Comparison of ENCODE assay signal across 39 cellular contexts in genomic region chr10:24841530-24841929, GRCh38.
"Had no signal": no experiment of that assay in that cellular context is flagged by ENCODE, and none has a peak within 500 bp of the region (broad histone marks: within the 10 kb centered on the region; RNA-seq: fewer than 3 reads in every experiment).

No MANE protein-coding gene starts in this region.

- H3K36me3 Mint-ChIP-seq: activated naive CD8-positive, alpha-beta T cell treated with anti-CD3 and anti-CD28 coated beads for 36 hours had no signal

- DNase-seq: activated effector memory CD4-positive, alpha-beta T cell treated with anti-CD3 and anti-CD28 coated beads, Interleukin-2, amount 50 U/mL, for 16 hours; activated effector memory CD4-positive, alpha-beta T cell treated with Interleukin-2 at 50 U/mL for 16 hours; activated gamma-delta T cell; activated gamma-delta T cell treated with Interleukin-2 at 50 U/mL for 16 hours; activated naive CD4-positive, alpha-beta T cell; activated naive CD4-positive, alpha-beta T cell treated with anti-CD3 and anti-CD28 coated beads for 36 hours; activated naive CD4-positive, alpha-beta T cell treated with anti-CD3 and anti-CD28 coated beads, Interleukin-2, amount 10 ng/mL, durations not matched to agents 7 days and 5 days; activated naive CD4-positive, alpha-beta T cell treated with anti-CD3 and anti-CD28 coated beads, Interleukin-2, amount 50 U/mL, for 16 hours; activated naive CD4-positive, alpha-beta T cell treated with Interleukin-2 at 50 U/mL for 16 hours; activated naive CD8-positive, alpha-beta T cell treated with anti-CD3 and anti-CD28 coated beads for 36 hours; activated naive CD8-positive, alpha-beta T cell treated with anti-CD3 and anti-CD28 coated beads, Interleukin-2, amount 10 ng/mL, durations not matched to agents 7 days and 5 days; activated naive CD8-positive, alpha-beta T cell treated with anti-CD3 and anti-CD28 coated beads, Interleukin-2, amount 50 U/mL, for 24 hours; activated T-cell treated with anti-CD3 and anti-CD28 coated beads, Interleukin-2, amount 50 U/mL, for 1 hour; activated T-cell treated with anti-CD3 and anti-CD28 coated beads, Interleukin-2, amount 50 U/mL, for 24 hours; activated T-cell treated with anti-CD3 and anti-CD28 coated beads, Interleukin-2, amount 50 U/mL, for 4 hours; activated T-cell treated with anti-CD3 and anti-CD28 coated beads, Interleukin-2, amount 50 U/mL, for 48 hours; activated T-cell treated with anti-CD3 and anti-CD28 coated beads, Interleukin-2, amount 50 U/mL, for 72 hours; adrenal gland; amniotic stem cell; amygdala; anterior cingulate cortex; aorta; body of pancreas; brain microvascular endothelial cell; caudate nucleus; central memory CD4-positive, alpha-beta T cell; cerebellar nuclear complex had no signal

- H3K4me3 ChIP-seq: adrenal gland, ascending aorta, body of pancreas, breast epithelium, cardiac muscle cell had no signal

- H3K27me3 Mint-ChIP-seq: activated naive CD4-positive, alpha-beta T cell treated with anti-CD3 and anti-CD28 coated beads, Interleukin-2, amount 10 ng/mL, durations not matched to agents 7 days and 5 days; activated naive CD4-positive, alpha-beta T cell treated with anti-CD3 and anti-CD28 coated beads, Interleukin-2, amount 50 U/mL, for 24 hours; activated naive CD8-positive, alpha-beta T cell; activated naive CD8-positive, alpha-beta T cell treated with anti-CD3 and anti-CD28 coated beads for 36 hours; activated naive CD8-positive, alpha-beta T cell treated with anti-CD3 and anti-CD28 coated beads, Interleukin-2, amount 10 ng/mL, durations not matched to agents 7 days and 5 days; activated naive CD8-positive, alpha-beta T cell treated with anti-CD3 and anti-CD28 coated beads, Interleukin-2, amount 50 U/mL, for 24 hours; activated T-cell treated with anti-CD3 and anti-CD28 coated beads, Interleukin-2, amount 50 U/mL, for 24 hours; activated T-helper 17 cell treated with anti-CD3 and anti-CD28 coated beads, Interleukin-2, amount 50 U/mL, for 72 hours; brain had no signal

- FAIRE-seq: astrocyte had no signal

- H3K27ac Mint-ChIP-seq: activated naive CD4-positive, alpha-beta T cell treated with anti-CD3 and anti-CD28 coated beads for 36 hours; activated naive CD4-positive, alpha-beta T cell treated with anti-CD3 and anti-CD28 coated beads, Interleukin-2, amount 10 ng/mL, durations not matched to agents 7 days and 5 days; activated naive CD4-positive, alpha-beta T cell treated with anti-CD3 and anti-CD28 coated beads, Interleukin-2, amount 50 U/mL, for 24 hours; activated naive CD4-positive, alpha-beta T cell treated with anti-CD3 and anti-CD28 coated beads, Interleukin-2, amount 50 U/mL, for 72 hours; activated naive CD8-positive, alpha-beta T cell; activated naive CD8-positive, alpha-beta T cell treated with anti-CD3 and anti-CD28 coated beads for 36 hours; activated naive CD8-positive, alpha-beta T cell treated with anti-CD3 and anti-CD28 coated beads, Interleukin-2, amount 10 ng/mL, durations not matched to agents 7 days and 5 days; activated naive CD8-positive, alpha-beta T cell treated with anti-CD3 and anti-CD28 coated beads, Interleukin-2, amount 50 U/mL, for 24 hours; activated T-cell treated with anti-CD3 and anti-CD28 coated beads, Interleukin-2, amount 50 U/mL, for 24 hours; activated T-cell treated with anti-CD3 and anti-CD28 coated beads, Interleukin-2, amount 50 U/mL, for 72 hours; activated T-helper 1 cell treated with anti-CD3 and anti-CD28 coated beads, Interleukin-12 subunit alpha, Interleukin-12 subunit beta, Interleukin-2, Interleukin-4 antibody, amounts not matched to agents 30 ng/mL and 10 ng/mL and 1 ng/mL, durations not matched to agents 14 hours and 24 hours and 36 hours; activated T-helper 17 cell treated with anti-CD3 and anti-CD28 coated beads, Interleukin-2, amount 50 U/mL, for 72 hours; activated T-helper 2 cell treated with anti-CD3 and anti-CD28 coated beads, Interferon-gamma antibody, Interleukin-2, Interleukin-4, amounts not matched to agents 10 μg/mL and 5 μg/mL and 100 μg/mL, durations not matched to agents 14 hours and 24 hours and 36 hours; brain had no signal

- H3K36me3 ChIP-seq: adrenal gland, ascending aorta, brain microvascular endothelial cell, breast epithelium, cardiac muscle cell had no signal

- H3K9me3 ChIP-seq: ascending aorta, body of pancreas had no signal

- H3K4me1 Mint-ChIP-seq: activated naive CD4-positive, alpha-beta T cell treated with anti-CD3 and anti-CD28 coated beads, Interleukin-2, amount 10 ng/mL, durations not matched to agents 7 days and 5 days; activated naive CD4-positive, alpha-beta T cell treated with anti-CD3 and anti-CD28 coated beads, Interleukin-2, amount 50 U/mL, for 24 hours; activated naive CD8-positive, alpha-beta T cell treated with anti-CD3 and anti-CD28 coated beads for 36 hours; activated naive CD8-positive, alpha-beta T cell treated with anti-CD3 and anti-CD28 coated beads, Interleukin-2, amount 50 U/mL, for 24 hours; activated T-helper 17 cell treated with anti-CD3 and anti-CD28 coated beads, Interleukin-2, amount 50 U/mL, for 72 hours; central memory CD8-positive, alpha-beta T cell had no signal

- H3K4me3 Mint-ChIP-seq: activated naive CD4-positive, alpha-beta T cell treated with anti-CD3 and anti-CD28 coated beads for 36 hours; activated naive CD4-positive, alpha-beta T cell treated with anti-CD3 and anti-CD28 coated beads, Interleukin-2, amount 10 ng/mL, durations not matched to agents 7 days and 5 days; activated naive CD4-positive, alpha-beta T cell treated with anti-CD3 and anti-CD28 coated beads, Interleukin-2, amount 50 U/mL, for 24 hours; activated naive CD8-positive, alpha-beta T cell; activated naive CD8-positive, alpha-beta T cell treated with anti-CD3 and anti-CD28 coated beads for 36 hours; activated naive CD8-positive, alpha-beta T cell treated with anti-CD3 and anti-CD28 coated beads, Interleukin-2, amount 10 ng/mL, durations not matched to agents 7 days and 5 days; activated naive CD8-positive, alpha-beta T cell treated with anti-CD3 and anti-CD28 coated beads, Interleukin-2, amount 50 U/mL, for 24 hours; activated T-cell treated with anti-CD3 and anti-CD28 coated beads, Interleukin-2, amount 50 U/mL, for 24 hours; activated T-cell treated with anti-CD3 and anti-CD28 coated beads, Interleukin-2, amount 50 U/mL, for 4 hours; activated T-cell treated with anti-CD3 and anti-CD28 coated beads, Interleukin-2, amount 50 U/mL, for 72 hours; activated T-helper 1 cell treated with anti-CD3 and anti-CD28 coated beads, Interleukin-12 subunit alpha, Interleukin-12 subunit beta, Interleukin-2, Interleukin-4 antibody, amounts not matched to agents 30 ng/mL and 10 ng/mL and 1 ng/mL, durations not matched to agents 14 hours and 24 hours and 36 hours; activated T-helper 17 cell treated with anti-CD3 and anti-CD28 coated beads, Interleukin-2, amount 50 U/mL, for 72 hours; brain; central memory CD8-positive, alpha-beta T cell had no signal

- H3K9me3 Mint-ChIP-seq: activated T-helper 2 cell treated with anti-CD3 and anti-CD28 coated beads, Interferon-gamma antibody, Interleukin-2, Interleukin-4, amounts not matched to agents 10 μg/mL and 5 μg/mL and 100 μg/mL, durations not matched to agents 14 hours and 24 hours and 36 hours; central memory CD8-positive, alpha-beta T cell had no signal

- H3K27me3 ChIP-seq: adrenal gland, ascending aorta, body of pancreas, brain microvascular endothelial cell, breast epithelium, cardiac muscle cell had no signal

- H3K27ac ChIP-seq: adrenal gland, ascending aorta, body of pancreas, brain microvascular endothelial cell, breast epithelium, cardiac muscle cell had no signal

- ATAC-seq: activated naive CD4-positive, alpha-beta T cell treated with anti-CD3 and anti-CD28 coated beads, Interleukin-2, amount 50 U/mL, for 72 hours; activated naive CD8-positive, alpha-beta T cell treated with anti-CD3 and anti-CD28 coated beads, Interleukin-2, amount 50 U/mL, for 24 hours; activated T-cell treated with anti-CD3 and anti-CD28 coated beads, Interleukin-2, amount 50 U/mL, for 4 hours; activated T-cell treated with anti-CD3 and anti-CD28 coated beads, Interleukin-2, amount 50 U/mL, for 72 hours; activated T-helper 17 cell treated with anti-CD3 and anti-CD28 coated beads, Interleukin-2, amount 50 U/mL, for 72 hours; body of pancreas had no signal

- H3K4me1 ChIP-seq: adrenal gland, ascending aorta, body of pancreas, breast epithelium had no signal
